27 cellular contexts compared by ENCODE assay signal in genomic region chr14:97116546-97116945, GRCh38.
"Had no signal": no experiment of that assay in that cellular context is flagged by ENCODE, and none has a peak within 500 bp of the region (broad histone marks: within the 10 kb centered on the region; RNA-seq: fewer than 3 reads in every experiment).

No MANE protein-coding gene starts in this region.

- H3K27ac ChIP-seq: ascending aorta, breast epithelium, cardiac muscle cell, colonic mucosa, epithelial cell of prostate, esophagus squamous epithelium, gastroesophageal sphincter had no signal

- H3K27me3 ChIP-seq: ascending aorta, cardiac muscle cell, colonic mucosa had no signal

- ATAC-seq: activated CD4-positive, alpha-beta T cell treated with anti-CD3 and anti-CD28 coated beads for 36 hours; activated CD8-positive, alpha-beta memory T cell treated with anti-CD3 and anti-CD28 coated beads, Interleukin-2, amount 10 ng/mL, durations not matched to agents 7 days and 5 days; activated CD8-positive, alpha-beta T cell treated with anti-CD3 and anti-CD28 coated beads, Interleukin-2, amount 10 ng/mL, durations not matched to agents 7 days and 5 days; activated naive CD4-positive, alpha-beta T cell treated with anti-CD3 and anti-CD28 coated beads, Interleukin-2, amount 50 U/mL, for 72 hours; gastroesophageal sphincter had no signal

- H3K9me3 ChIP-seq: ascending aorta, breast epithelium, colonic mucosa, esophagus squamous epithelium, gastroesophageal sphincter had no signal

- DNase-seq: activated CD4-positive, alpha-beta memory T cell treated with anti-CD3 and anti-CD28 coated beads for 36 hours; activated CD4-positive, alpha-beta T cell treated with anti-CD3 and anti-CD28 coated beads for 36 hours; activated CD4-positive, alpha-beta T cell treated with anti-CD3 and anti-CD28 coated beads, Interleukin-2, amount 10 ng/mL, durations not matched to agents 24 days and 14 days; activated CD4-positive, CD25-positive, alpha-beta regulatory T cell; activated CD4-positive, CD25-positive, alpha-beta regulatory T cell treated with anti-CD3 and anti-CD28 coated beads, Interleukin-2, amount 50 U/mL, for 72 hours; activated CD8-positive, alpha-beta memory T cell treated with anti-CD3 and anti-CD28 coated beads, Interleukin-2, amount 10 ng/mL, durations not matched to agents 7 days and 5 days; activated CD8-positive, alpha-beta memory T cell treated with anti-CD3 and anti-CD28 coated beads, Interleukin-2, amount 50 U/mL, for 4 hours; activated CD8-positive, alpha-beta T cell treated with anti-CD3 and anti-CD28 coated beads, Interleukin-2, amount 10 ng/mL, durations not matched to agents 7 days and 5 days; activated gamma-delta T cell; activated naive CD4-positive, alpha-beta T cell; activated naive CD4-positive, alpha-beta T cell treated with anti-CD3 and anti-CD28 coated beads, Interleukin-2, amount 10 ng/mL, durations not matched to agents 7 days and 5 days; activated naive CD8-positive, alpha-beta T cell treated with anti-CD3 and anti-CD28 coated beads, Interleukin-2, amount 10 ng/mL, durations not matched to agents 7 days and 5 days; activated T-cell treated with anti-CD3 and anti-CD28 coated beads, Interleukin-2, amount 50 U/mL, for 1 hour; activated T-cell treated with anti-CD3 and anti-CD28 coated beads, Interleukin-2, amount 50 U/mL, for 48 hours; central memory CD4-positive, alpha-beta T cell; cerebellar nuclear complex; colonic mucosa; effector CD8-positive, alpha-beta T cell; esophagus squamous epithelium; foreskin melanocyte; T-helper 2 cell had no signal

- H3K4me1 ChIP-seq: ascending aorta, breast epithelium, colonic mucosa, esophagus squamous epithelium, gastroesophageal sphincter had no signal

- H3K36me3 ChIP-seq: ascending aorta, breast epithelium, cardiac muscle cell, colonic mucosa, esophagus squamous epithelium, gastroesophageal sphincter had no signal

- H3K4me3 ChIP-seq: ascending aorta, breast epithelium, cardiac muscle cell, colonic mucosa, esophagus squamous epithelium, gastroesophageal sphincter had no signal
